11 cellular contexts compared by ENCODE assay signal in the genomic region with DNA sequence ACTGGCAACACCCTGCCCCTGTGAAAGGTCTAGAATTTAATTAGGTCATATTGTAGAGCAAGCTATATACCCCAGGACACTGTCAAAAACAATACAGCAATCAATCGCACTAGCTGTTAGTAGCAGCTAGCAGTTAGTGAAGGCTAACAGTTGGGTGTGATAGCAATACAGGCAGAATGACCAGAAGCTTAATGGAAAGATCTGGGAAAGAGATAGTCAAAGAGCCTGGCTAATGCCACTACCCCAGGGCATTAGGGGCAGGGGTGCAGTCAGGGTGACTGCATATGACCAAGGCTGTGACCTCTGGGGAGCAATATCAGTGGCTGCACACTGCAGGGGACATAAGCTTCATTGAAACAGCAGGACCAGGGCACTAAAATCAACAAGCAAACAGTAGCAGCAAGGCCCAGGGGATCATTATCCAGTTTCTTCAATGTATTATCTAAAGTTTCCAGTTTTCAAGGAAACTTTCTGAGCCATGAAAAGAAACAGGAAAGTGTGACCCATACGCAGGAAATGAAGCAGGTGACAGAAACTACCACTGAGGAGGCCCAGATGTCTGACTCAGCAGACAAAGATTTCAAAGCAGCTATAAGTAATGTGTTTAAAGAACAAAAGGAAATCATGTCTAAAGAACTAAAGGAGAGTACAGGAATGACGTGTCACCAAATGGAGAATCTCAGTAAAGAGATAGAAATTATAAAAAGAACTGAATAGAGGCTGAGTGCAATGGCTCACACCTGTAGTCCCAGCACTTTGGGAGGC.
DNase-seq lines count a peak whose midpoint lies in the region; ATAC-seq, FAIRE-seq and TF ChIP-seq lines count a peak whose summit lies in the region.
"Had no signal": no experiment of that assay in that cellular context is flagged by ENCODE, and none has a peak within 500 bp of the region (broad histone marks: within the 10 kb centered on the region; RNA-seq: fewer than 3 reads in every experiment).

No MANE protein-coding gene starts in this region.

- H3K4ac ChIP-seq in IMR-90 (ENCODE audit: low read depth, low read length): peak overlapping the region; percentile 49; the same call in 1 of the 2 replicates

- no peak overlapping the region; the same call in 1 of the 2 replicates for H3K14ac ChIP-seq in IMR-90 (replicated peaks; ENCODE audit: low read depth, low read length)

- DNase-seq in IMR-90 (peak; percentile 87), astrocyte (ENCODE audit: low read depth) (peak; percentile 73), testis (no peak), D341Med (ENCODE audit: low spot score) (no peak), esophagus squamous epithelium (lab: John Stamatoyannopoulos, UW) (no peak)
- DNase-seq: activated gamma-delta T cell treated with Interleukin-2 at 50 U/mL for 16 hours, NCI-H446 treated with DMSO at 0.1 percent for 48 hours had no signal

- peak overlapping the region; percentile 54 for H3K27ac Mint-ChIP-seq in astrocyte (ENCODE audit: unreplicated experiment)

- H2AK5ac ChIP-seq in IMR-90 (ENCODE audit: low read depth, low read length): peak overlapping the region; percentile 48

- H4K5ac ChIP-seq in IMR-90 (ENCODE audit: low read depth, low read length): peak overlapping the region; percentile 24; the same call in 1 of the 2 replicates

- BruUV-seq in IMR-90 (replicated peaks; lab: Mats Ljungman, UMichigan): no TSS peak

- CTCF ChIA-PET in IMR-90 (lab: Yijun Ruan, JAX): no interaction called here

- H3K9me3 Mint-ChIP-seq in astrocyte (ENCODE audit: unreplicated experiment): no peaks in the 10 kb centered on the region

- dilution Hi-C loops in IMR-90 (cut with HindIII; ENCODE audit: low sequenced_read_pairs, unreplicated experiment): no loop called here

- in situ Hi-C loops in IMR-90 (cut with MboI; ENCODE audit: low sequenced_read_pairs): no loop called here

- H2BK5ac ChIP-seq in IMR-90 (ENCODE audit: low read depth, low read length, poor library complexity, severe bottlenecking): peak overlapping the region; percentile 61

- intact Hi-C loops in IMR-90 (cut with micrococcal nuclease) (no loop called here), testis (cut with DNase I; ENCODE audit: low total_unique reads) (no loop called here), esophagus squamous epithelium (cut with DNase I) (no loop called here)

- no peaks in the 10 kb centered on the region for H3K36me3 ChIP-seq in BLaER1
- no peaks in the 10 kb centered on the region for H3K36me3 ChIP-seq in IMR-90 (ENCODE audit: control insufficient read depth, insufficient read depth, low read length)
- H3K36me3 ChIP-seq in astrocyte (ENCODE audit: insufficient read depth, low read length): no peaks in the 10 kb centered on the region
- no peaks in the 10 kb centered on the region for H3K36me3 ChIP-seq in mesodermal cell (ENCODE audit: control insufficient read depth, insufficient read depth, low read length)
- H3K36me3 ChIP-seq in testis (ENCODE audit: low read depth, missing control alignments): no peaks in the 10 kb centered on the region
- no peaks in the 10 kb centered on the region for H3K36me3 ChIP-seq in esophagus squamous epithelium
- H3K36me3 ChIP-seq: gastroesophageal sphincter had no signal

- TF ChIP-seq POLR2A in IMR-90 (IDR thresholded peaks at IDR 0.05; ENCODE audit: low read depth, low read length): no peak
- TF ChIP-seq POLR2A in testis (IDR thresholded peaks at IDR 0.05): no peak
- TF ChIP-seq POLR2A in esophagus squamous epithelium (IDR thresholded peaks at IDR 0.05): no peak

- H3K27ac ChIP-seq in BLaER1 (peak overlapping the region; percentile 46), IMR-90 (ENCODE audit: insufficient read depth, low read length) (no peak overlapping the region; the same call in 1 of the 2 replicates), astrocyte (ENCODE audit: low read depth, low read length) (peak overlapping the region; percentile 26), mesodermal cell (ENCODE audit: low read depth, low read length, severe bottlenecking) (peak overlapping the region; percentile 88), testis (no peak overlapping the region), esophagus squamous epithelium (peak overlapping the region in 1 of 4 donors; percentile 33)
- H3K27ac ChIP-seq: gastroesophageal sphincter had no signal

- H3K23ac ChIP-seq in IMR-90 (ENCODE audit: low read depth, low read length): no peak overlapping the region

- H2AFZ ChIP-seq in IMR-90 (replicated peaks; ENCODE audit: low read length, poor library complexity): no peak overlapping the region
- H2AFZ ChIP-seq in astrocyte (ENCODE audit: low read depth, low read length): no peak overlapping the region

- peak overlapping the region in 1 of 2 experiments; percentile 84; a peak in 2 of 4 replicates for H4K8ac ChIP-seq in IMR-90 (ENCODE audit: low read depth in 2 of 2, low read length in 2 of 2)

- H3K9ac ChIP-seq in BLaER1 (peak overlapping the region; percentile 30; the same call in 1 of the 2 replicates), IMR-90 (ENCODE audit: low read depth, low read length) (no peak overlapping the region), astrocyte (ENCODE audit: low read length) (no peak overlapping the region)

- H2BK120ac ChIP-seq in IMR-90 (ENCODE audit: low read depth, low read length): peak overlapping the region; percentile 52

- ATAC-seq in IMR-90 (ENCODE audit: low read depth) (peak; percentile 70), GM21737 (IDR thresholded peaks at IDR 0.05; ENCODE audit: unreplicated experiment) (no peak)
- ATAC-seq: gastroesophageal sphincter had no signal

- no peaks in the 10 kb centered on the region for H3K27me3 ChIP-seq in BLaER1
- no peaks in the 10 kb centered on the region for H3K27me3 ChIP-seq in IMR-90 (ENCODE audit: control insufficient read depth, insufficient read depth, low read length)
- H3K27me3 ChIP-seq in astrocyte (ENCODE audit: insufficient read depth, low read length): no peaks in the 10 kb centered on the region
- H3K27me3 ChIP-seq in testis: no peaks in the 10 kb centered on the region
- H3K27me3 ChIP-seq in esophagus squamous epithelium: peaks cover 0 to 22% (median 0%) of the 10 kb centered on the region in 4 donors
- H3K27me3 ChIP-seq: gastroesophageal sphincter had no signal

- H4K20me1 ChIP-seq in BLaER1: no peaks in the 10 kb centered on the region
- no peaks in the 10 kb centered on the region for H4K20me1 ChIP-seq in IMR-90 (ENCODE audit: insufficient read depth, low read length)
- no peaks in the 10 kb centered on the region for H4K20me1 ChIP-seq in astrocyte (ENCODE audit: insufficient read depth, low read length)

- WGBS in IMR-90 (ENCODE audit: extremely low coverage in 2 of 2, insufficient read length in 1 of 2), 2 experiments: 29% methylated on average over 1 of the region's 3 CpGs; no CpG with 5 or more reads in 1 of the 2 experiments
- 93% methylated on average over 3 of the region's 3 CpGs for WGBS in mesodermal cell (ENCODE audit: insufficient coverage in 2 of 2), 2 experiments
- WGBS in testis, 2 donors: 78 to 79% methylated on average over 3 of the region's 3 CpGs
- 39 to 52% methylated on average over 3 of the region's 3 CpGs for WGBS in esophagus squamous epithelium, 2 donors

- no peaks in the 10 kb centered on the region for H3K79me2 ChIP-seq in astrocyte (ENCODE audit: insufficient read depth, low read length)

- no peak overlapping the region for H3K4me3 Mint-ChIP-seq in astrocyte (ENCODE audit: unreplicated experiment)

- H3K4me2 ChIP-seq in BLaER1: peak overlapping the region; percentile 62
- 0 out of 2 replicates have a peak overlapping the region, but pooled peaks have one; percentile 12 for H3K4me2 ChIP-seq in IMR-90 (ENCODE audit: low read depth, low read length)
- H3K4me2 ChIP-seq in astrocyte (ENCODE audit: low read length): peak overlapping the region; percentile 26

- H3K9me3 ChIP-seq in BLaER1: no peaks in the 10 kb centered on the region
- H3K9me3 ChIP-seq in IMR-90 (ENCODE audit: control insufficient read depth, insufficient read depth, low read length): no peaks in the 10 kb centered on the region
- no peaks in the 10 kb centered on the region for H3K9me3 ChIP-seq in astrocyte (ENCODE audit: insufficient read depth, low read depth, low read length)
- H3K9me3 ChIP-seq in mesodermal cell (ENCODE audit: control insufficient read depth, low read length): no peaks in the 10 kb centered on the region
- no peaks in the 10 kb centered on the region for H3K9me3 ChIP-seq in testis
- H3K9me3 ChIP-seq in esophagus squamous epithelium: no peaks in the 10 kb centered on the region
- H3K9me3 ChIP-seq: gastroesophageal sphincter had no signal

- no peak for TF ChIP-seq RAD21 in IMR-90 (IDR thresholded peaks at IDR 0.05; ENCODE audit: low read length)

- H2AK9ac ChIP-seq in IMR-90 (replicated peaks; ENCODE audit: low read depth, low read length, poor library complexity): no peak overlapping the region

- no peak overlapping the region for H3K4me3 ChIP-seq in BLaER1
- H3K4me3 ChIP-seq in IMR-90 (ENCODE audit: insufficient read depth, low read depth, low read length): no peak overlapping the region
- H3K4me3 ChIP-seq in astrocyte (ENCODE audit: insufficient read depth, low read depth, low read length): no peak overlapping the region
- H3K4me3 ChIP-seq in mesodermal cell (ENCODE audit: extremely low read depth, insufficient read depth, low read length, poor library complexity, severe bottlenecking): no peak overlapping the region
- H3K4me3 ChIP-seq in testis: no peak overlapping the region
- H3K4me3 ChIP-seq in esophagus squamous epithelium: no peak overlapping the region
- H3K4me3 ChIP-seq: gastroesophageal sphincter had no signal

- POLR2A ChIA-PET in IMR-90 (lab: Charles Lee; ENCODE audit: unreplicated experiment): no interaction called here

- peaks cover 11% of the 10 kb centered on the region for H3K4me1 Mint-ChIP-seq in astrocyte (ENCODE audit: low read depth, unreplicated experiment)

- H4K91ac ChIP-seq in IMR-90 (ENCODE audit: insufficient read depth, low read depth, low read length): peak overlapping the region; percentile 31; the same call in 1 of the 2 replicates

- FAIRE-seq in astrocyte (lab: Jason Lieb, UNC): no peak

- H3K79me1 ChIP-seq in IMR-90 (ENCODE audit: low read depth in 1 of 2, low read length in 2 of 2): no peaks in the 10 kb centered on the region

- H3K9me1 ChIP-seq in IMR-90 (ENCODE audit: insufficient read depth, low read length): peaks cover 3% of the 10 kb centered on the region; the same call in 1 of the 2 replicates

- H3K4me1 ChIP-seq in BLaER1: peaks cover 48% of the 10 kb centered on the region
- peaks cover 5% of the 10 kb centered on the region for H3K4me1 ChIP-seq in IMR-90 (ENCODE audit: control insufficient read depth, insufficient read depth, low read length)
- H3K4me1 ChIP-seq in astrocyte (ENCODE audit: insufficient read depth, low read length): no peaks in the 10 kb centered on the region
- peaks cover 24% of the 10 kb centered on the region for H3K4me1 ChIP-seq in mesodermal cell (ENCODE audit: control insufficient read depth, insufficient read depth, low read length, poor library complexity, severe bottlenecking)
- H3K4me1 ChIP-seq in testis: no peaks in the 10 kb centered on the region
- H3K4me1 ChIP-seq in esophagus squamous epithelium: peaks cover 0 to 21% (median 0%) of the 10 kb centered on the region in 3 donors
- H3K4me1 ChIP-seq: gastroesophageal sphincter had no signal

- no peaks in the 10 kb centered on the region for H3K36me3 Mint-ChIP-seq in astrocyte (ENCODE audit: low read depth, unreplicated experiment)

- peaks cover 1% of the 10 kb centered on the region for H3K27me3 Mint-ChIP-seq in astrocyte (ENCODE audit: low read depth, unreplicated experiment)

- H3K56ac ChIP-seq in IMR-90 (ENCODE audit: extremely low read depth, insufficient read depth, low read length): no peak overlapping the region

- H2BK15ac ChIP-seq in IMR-90 (ENCODE audit: low read depth, low read length): peak overlapping the region; percentile 1; the same call in 1 of the 3 replicates

- H3K18ac ChIP-seq in IMR-90 (ENCODE audit: low read depth, low read length): no peak overlapping the region; the same call in 1 of the 2 replicates

- H2BK20ac ChIP-seq in IMR-90 (ENCODE audit: low read depth, low read length): peak overlapping the region; percentile 11; the same call in 1 of the 2 replicates

- TF ChIP-seq CTCF in IMR-90 (conservative IDR thresholded peaks at IDR 0.05; ENCODE audit: low read depth, low read length) (no peak), astrocyte (IDR thresholded peaks at IDR 0.05; ENCODE audit: insufficient read depth, low read depth, low read length) (no peak), testis (IDR thresholded peaks at IDR 0.05) (no peak), esophagus squamous epithelium (IDR thresholded peaks at IDR 0.05) (no peak)

Comparison
In these comparisons a context has a peak if more than half of its experiments do, and no peak if none do; other contexts are left out.
1. H3K27ac ChIP-seq: peak in BLaER1 (single experiment), astrocyte (single experiment) and mesodermal cell (single experiment); none in IMR-90 (single experiment) and testis (0 of 2).
2. H3K4me2 ChIP-seq: peak in every context shown above with its lines; median percentile 62 in BLaER1; 26 in astrocyte; 12 in IMR-90.
3. DNase-seq: peak in IMR-90 (single experiment) and astrocyte (single experiment); none in testis (single experiment), D341Med (single experiment) and esophagus squamous epithelium (single experiment).